8 cellular contexts compared by ENCODE assay signal in the genomic region with DNA sequence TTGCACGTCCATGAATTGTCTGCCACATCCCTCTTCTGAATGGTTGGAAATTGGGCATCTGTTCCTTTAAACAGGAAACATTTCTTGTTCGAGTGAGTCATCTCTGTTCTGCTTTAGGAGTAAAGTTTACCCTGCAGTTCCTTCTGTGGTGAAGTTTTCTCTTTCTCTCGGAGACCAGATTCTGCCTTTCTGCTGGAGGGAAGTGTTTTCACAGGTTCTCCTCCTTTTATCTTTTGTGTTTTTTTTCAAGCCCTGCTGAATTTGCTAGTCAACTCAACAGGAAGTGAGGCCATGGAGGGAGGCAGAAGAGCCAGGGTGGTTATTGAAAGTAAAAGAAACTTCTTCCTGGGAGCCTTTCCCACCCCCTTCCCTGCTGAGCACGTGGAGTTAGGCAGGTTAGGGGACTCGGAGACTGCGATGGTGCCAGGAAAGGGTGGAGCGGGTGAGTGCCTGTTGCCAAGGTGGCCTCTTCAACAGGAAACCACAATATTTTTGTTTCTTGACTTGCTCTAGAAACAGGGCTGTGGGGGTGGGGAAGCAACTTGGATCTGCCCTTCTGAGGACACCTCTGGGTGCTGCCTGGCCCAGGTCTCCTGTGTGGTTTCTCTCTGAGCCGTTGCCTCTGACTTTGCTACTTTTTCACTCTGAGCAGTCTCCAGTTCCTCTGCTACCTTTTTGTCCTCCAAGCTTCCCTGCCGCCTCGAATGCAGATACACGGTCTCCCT. TPM values are rescaled to one million over a fixed set of nuclear protein-coding genes. Genes with fewer than 3 reads are reported as not detected.
DNase-seq lines count a peak whose midpoint lies in the region; ATAC-seq and TF ChIP-seq lines count a peak whose summit lies in the region.

No MANE protein-coding gene starts in this region.

- peak overlapping the region; percentile 98 to 100 (median 99) for H3K27ac Mint-ChIP-seq in CD14-positive monocyte

- WGBS in prostate gland = 0% methylated on average over 11 of the region's 11 CpGs

- no peak for TF ChIP-seq CTCF in CD14-positive monocyte (IDR thresholded peaks at IDR 0.05)
- peak in 1 of 4 experiments; percentile 23 for TF ChIP-seq CTCF in prostate gland (IDR thresholded peaks at IDR 0.05)
- TF ChIP-seq CTCF in upper lobe of right lung (IDR thresholded peaks at IDR 0.05) = no peak

- H3K4me1 ChIP-seq in SJSA1 (replicated peaks) = peaks cover 29% of the 10 kb centered on the region
- no peaks in the 10 kb centered on the region for H3K4me1 ChIP-seq in prostate gland (replicated peaks)
- peaks cover 57% of the 10 kb centered on the region for H3K4me1 ChIP-seq in upper lobe of right lung

- ATAC-seq in GM19438 (IDR thresholded peaks at IDR 0.05; ENCODE audit: low read depth, unreplicated experiment) = peak; percentile 66
- ATAC-seq in HG03565 (IDR thresholded peaks at IDR 0.05; ENCODE audit: unreplicated experiment) = peak; percentile 39
- peak; percentile 84 for ATAC-seq in upper lobe of right lung

- H3K36me3 Mint-ChIP-seq in CD14-positive monocyte = peaks cover 3% of the 10 kb centered on the region in 2 donors

- H3K27ac ChIP-seq in SJSA1 (peak overlapping the region; percentile 95), prostate gland (peak overlapping the region; percentile 80 to 83), upper lobe of right lung (peak overlapping the region; percentile 97)

- TF ChIP-seq POLR2A in prostate gland (IDR thresholded peaks at IDR 0.05) = peak; percentile 38

- no peaks in the 10 kb centered on the region for H3K27me3 ChIP-seq in SJSA1 (replicated peaks)
- no peaks in the 10 kb centered on the region for H3K27me3 ChIP-seq in prostate gland (replicated peaks; ENCODE audit: insufficient read depth)
- no peaks in the 10 kb centered on the region for H3K27me3 ChIP-seq in upper lobe of right lung

- H3K27me3 Mint-ChIP-seq in CD14-positive monocyte (ENCODE audit: low read depth in 3 of 3) = no peaks in the 10 kb centered on the region

- peak overlapping the region; percentile 97 to 99 for H3K4me3 Mint-ChIP-seq in CD14-positive monocyte

- H3K9me3 ChIP-seq in SJSA1 (replicated peaks) (no peaks in the 10 kb centered on the region), prostate gland (no peaks in the 10 kb centered on the region), upper lobe of right lung (no peaks in the 10 kb centered on the region)

- no peaks in the 10 kb centered on the region for H3K9me3 Mint-ChIP-seq in CD14-positive monocyte

- DNase-seq in CD14-positive monocyte (ENCODE audit: low spot score) = peak; percentile 74
- DNase-seq in SJSA1 (ENCODE audit: low read depth in 1 of 2, low spot score in 2 of 2) = peak; percentile 77 to 82
- peak; percentile 90 for DNase-seq in activated naive CD4-positive, alpha-beta T cell treated with Interleukin-2 at 50 U/mL for 16 hours
- peak; percentile 96 for DNase-seq in glomerular visceral epithelial cell (ENCODE audit: extremely low spot score)
- peak; percentile 78 for DNase-seq in prostate gland (ENCODE audit: low spot score)
- DNase-seq in upper lobe of right lung = peak; percentile 89

- peak overlapping the region; percentile 42 for H3K4me3 ChIP-seq in SJSA1
- peak overlapping the region; percentile 38 to 40 for H3K4me3 ChIP-seq in prostate gland
- H3K4me3 ChIP-seq in upper lobe of right lung = peak overlapping the region; percentile 60

- intact Hi-C loops in CD14-positive monocyte (cut with micrococcal nuclease) = no loop called here
- intact Hi-C loops in prostate gland (cut with DNase I) = no loop called here
- intact Hi-C loops in upper lobe of right lung (cut with DNase I) = no loop called here

- H3K36me3 ChIP-seq in SJSA1 = no peaks in the 10 kb centered on the region
- no peaks in the 10 kb centered on the region for H3K36me3 ChIP-seq in prostate gland
- H3K36me3 ChIP-seq in upper lobe of right lung = no peaks in the 10 kb centered on the region

- H3K4me1 Mint-ChIP-seq in CD14-positive monocyte = peaks cover 59% of the 10 kb centered on the region

RNA-seq across cellular contexts. Expression of gene CASP8, which starts 2.2 kb away (rescaled TPM):
- 10 to 100 TPM; 40.0 to 80.7 TPM for polyA plus RNA-seq in CD14-positive monocyte
- 17.7 and 20.1 TPM in 2 replicates for total RNA-seq in SJSA1 (2014; rRNA removed; shearing (Covaris generic))
- 10 to 100 TPM in 1 of 2 donors, 1 to 10 TPM in 1; 10.0 to 16.9 TPM for total RNA-seq in prostate gland
- total RNA-seq in upper lobe of right lung = 39.5 TPM

Comparison
In these comparisons a context has a peak if more than half of its experiments do, and no peak if none do; other contexts are left out.
1. Peak in every context shown above with its lines: DNase-seq, ATAC-seq, H3K4me3 ChIP-seq and H3K27ac ChIP-seq.